1 cellular context compared by ENCODE assay signal in the genomic region with DNA sequence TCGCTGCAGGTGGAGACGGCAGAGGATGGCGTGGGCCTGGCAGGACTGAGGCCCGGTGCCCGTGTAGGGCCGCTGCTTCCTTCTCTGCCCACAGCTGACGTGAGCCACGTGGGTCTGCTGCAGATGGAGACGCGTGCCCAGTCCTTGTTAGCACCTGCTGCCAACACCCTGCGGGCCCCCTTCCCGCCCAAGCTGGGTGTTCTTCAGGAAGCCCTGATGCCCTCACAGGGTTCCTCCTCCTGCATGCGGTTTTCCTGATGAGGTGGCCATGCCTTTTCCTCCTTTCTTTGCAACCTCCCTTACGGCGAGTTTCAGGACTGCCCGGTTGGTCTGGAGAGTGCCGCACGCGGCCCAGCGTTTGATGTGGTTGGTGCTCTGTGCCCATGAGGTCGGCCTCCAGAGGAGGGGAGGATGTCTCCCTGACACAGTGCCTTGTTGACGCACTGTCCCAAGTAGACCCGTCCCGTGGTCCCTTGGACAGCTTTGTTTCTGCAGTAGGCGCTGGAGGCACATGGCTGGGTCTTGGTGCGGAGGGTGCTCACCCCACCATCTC.
TF ChIP-seq lines count a peak whose summit lies in the region.

No MANE protein-coding gene starts in this region.

TF ChIP-seq in WTC11, 78 proteins besides CTCF, POLR2A, EP300 and RAD21 (continued from another document):
- TF ChIP-seq AFF4 (CRISPR knock-in tag; IDR thresholded peaks at IDR 0.05; ENCODE audit: borderline replicate concordance) (no peak), MXD4 (CRISPR knock-in tag; IDR thresholded peaks at IDR 0.05; ENCODE audit: borderline replicate concordance) (no peak), HMGA2 (CRISPR knock-in tag; IDR thresholded peaks at IDR 0.05) (no peak), SP1 (CRISPR knock-in tag; conservative IDR thresholded peaks at IDR 0.05) (no peak), ZNF121 (CRISPR knock-in tag; IDR thresholded peaks at IDR 0.05) (no peak), ZNF423 (CRISPR knock-in tag; IDR thresholded peaks at IDR 0.05) (no peak), NR3C1 (CRISPR knock-in tag; conservative IDR thresholded peaks at IDR 0.05; ENCODE audit: low read depth) (no peak), ZNF671 (CRISPR knock-in tag; IDR thresholded peaks at IDR 0.05) (no peak), FOXP1 (CRISPR knock-in tag; IDR thresholded peaks at IDR 0.05; ENCODE audit: borderline replicate concordance) (no peak), MLX (CRISPR knock-in tag; IDR thresholded peaks at IDR 0.05) (no peak), TCF7 (CRISPR knock-in tag; IDR thresholded peaks at IDR 0.05; ENCODE audit: low read depth) (no peak)
- TF ChIP-seq, protein P1, sequence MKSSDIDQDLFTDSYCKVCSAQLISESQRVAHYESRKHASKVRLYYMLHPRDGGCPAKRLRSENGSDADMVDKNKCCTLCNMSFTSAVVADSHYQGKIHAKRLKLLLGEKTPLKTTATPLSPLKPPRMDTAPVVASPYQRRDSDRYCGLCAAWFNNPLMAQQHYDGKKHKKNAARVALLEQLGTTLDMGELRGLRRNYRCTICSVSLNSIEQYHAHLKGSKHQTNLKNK (CRISPR knock-in tag; IDR thresholded peaks at IDR 0.05) = no peak
